In genomic region chr1:166705376-166706289, GRCh38 we compare ENCODE assay signal across 19 cellular contexts.
"Had no signal": no experiment of that assay in that cellular context is flagged by ENCODE, and none has a peak within 500 bp of the region (broad histone marks: within the 10 kb centered on the region; RNA-seq: fewer than 3 reads in every experiment).

No MANE protein-coding gene starts in this region.

- H3K4me3 ChIP-seq: body of pancreas, dorsolateral prefrontal cortex, left lung, sigmoid colon, spleen had no signal

- H2AFZ ChIP-seq: parathyroid adenoma had no signal

- DNase-seq: activated CD4-positive, alpha-beta T cell treated with anti-CD3 and anti-CD28 coated beads, Interleukin-2, amount 10 ng/mL, durations not matched to agents 24 days and 14 days; activated CD4-positive, CD25-positive, alpha-beta regulatory T cell; activated CD8-positive, alpha-beta memory T cell treated with anti-CD3 and anti-CD28 coated beads, Interleukin-2, amount 50 U/mL, for 4 hours; activated naive CD4-positive, alpha-beta T cell; body of pancreas; caudate nucleus; dorsolateral prefrontal cortex; foreskin melanocyte; left lung; midbrain; sigmoid colon; spleen; stimulated activated CD4-positive, alpha-beta T cell treated with anti-CD3 and anti-CD28 coated beads, Interleukin-4, amount 100 ng/mL, for 4 hours; stimulated activated naive B cell treated with anti-CD40 and anti-IgM and Interleukin-4, amounts not matched to agents 10 μg/mL and 1 μg/mL and 100 μg/mL, for 72 hours; SW 1271; T-helper 2 cell had no signal

- H3K4me1 ChIP-seq: body of pancreas, left lung, parathyroid adenoma, sigmoid colon, spleen had no signal

- H3K9ac ChIP-seq: parathyroid adenoma had no signal

- H3K36me3 Mint-ChIP-seq: stimulated activated naive B cell treated with anti-CD40 and anti-IgM and Interleukin-4, amounts not matched to agents 10 μg/mL and 1 μg/mL and 100 μg/mL, for 72 hours had no signal

- H3K27ac Mint-ChIP-seq: activated CD4-positive, alpha-beta T cell treated with anti-CD3 and anti-CD28 coated beads, Interleukin-2, amount 10 ng/mL, durations not matched to agents 24 days and 14 days; activated T-helper 1 cell treated with anti-CD3 and anti-CD28 coated beads, Interleukin-12 subunit alpha, Interleukin-12 subunit beta, Interleukin-2, Interleukin-4 antibody, amounts not matched to agents 30 ng/mL and 10 ng/mL and 1 ng/mL, durations not matched to agents 14 hours and 24 hours and 36 hours; nephron; stimulated activated naive B cell treated with anti-CD40 and anti-IgM and Interleukin-4, amounts not matched to agents 10 μg/mL and 1 μg/mL and 100 μg/mL, for 72 hours had no signal

- H3K9me3 Mint-ChIP-seq: activated T-helper 1 cell treated with anti-CD3 and anti-CD28 coated beads, Interleukin-12 subunit alpha, Interleukin-12 subunit beta, Interleukin-2, Interleukin-4 antibody, amounts not matched to agents 30 ng/mL and 10 ng/mL and 1 ng/mL, durations not matched to agents 14 hours and 24 hours and 36 hours had no signal

- H3K4me1 Mint-ChIP-seq: activated CD4-positive, alpha-beta T cell treated with anti-CD3 and anti-CD28 coated beads, Interleukin-2, amount 10 ng/mL, durations not matched to agents 24 days and 14 days; nephron; stimulated activated naive B cell treated with anti-CD40 and anti-IgM and Interleukin-4, amounts not matched to agents 10 μg/mL and 1 μg/mL and 100 μg/mL, for 72 hours had no signal

- H3K9me3 ChIP-seq: body of pancreas, left lung, sigmoid colon, spleen had no signal

- H3K79me2 ChIP-seq: parathyroid adenoma had no signal

- H3K36me3 ChIP-seq: left lung, sigmoid colon, spleen had no signal

- ATAC-seq: body of pancreas; left lung; stimulated activated naive B cell treated with anti-CD40 and anti-IgM and Interleukin-4, amounts not matched to agents 10 μg/mL and 1 μg/mL and 100 μg/mL, for 72 hours had no signal

- H3K4me3 Mint-ChIP-seq: activated CD4-positive, alpha-beta T cell treated with anti-CD3 and anti-CD28 coated beads, Interleukin-2, amount 10 ng/mL, durations not matched to agents 24 days and 14 days; activated T-helper 1 cell treated with anti-CD3 and anti-CD28 coated beads, Interleukin-12 subunit alpha, Interleukin-12 subunit beta, Interleukin-2, Interleukin-4 antibody, amounts not matched to agents 30 ng/mL and 10 ng/mL and 1 ng/mL, durations not matched to agents 14 hours and 24 hours and 36 hours; nephron; stimulated activated naive B cell treated with anti-CD40 and anti-IgM and Interleukin-4, amounts not matched to agents 10 μg/mL and 1 μg/mL and 100 μg/mL, for 72 hours had no signal

- H3K27me3 ChIP-seq: body of pancreas, left lung, sigmoid colon had no signal

- H3K27ac ChIP-seq: body of pancreas, dorsolateral prefrontal cortex, left lung, parathyroid adenoma, sigmoid colon, spleen had no signal
